In the genomic region with DNA sequence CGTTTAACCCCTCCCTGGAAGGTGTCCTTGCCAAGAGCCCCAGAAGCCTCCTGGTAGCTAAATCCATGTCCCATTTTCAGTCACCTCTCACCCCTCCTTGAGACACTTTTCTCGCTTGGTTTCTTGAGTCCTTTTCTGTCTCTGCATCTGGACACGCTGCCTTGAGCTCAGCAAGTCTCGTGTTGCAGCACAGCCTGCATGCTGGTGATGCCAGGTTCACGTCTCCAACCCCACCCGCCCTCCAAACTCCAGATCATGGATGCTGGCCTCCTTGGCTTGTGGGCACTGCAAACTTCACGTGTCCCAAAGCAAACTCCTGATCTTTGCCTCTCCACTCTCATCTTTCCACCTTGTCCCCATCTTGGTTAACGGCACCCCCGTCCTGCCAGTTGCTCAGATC, we compare ENCODE assay signal across 19 cellular contexts. TPM values are rescaled to one million over a fixed set of nuclear protein-coding genes. Genes with fewer than 3 reads are reported as not detected.
DNase-seq lines count a peak whose midpoint lies in the region; ATAC-seq, FAIRE-seq and TF ChIP-seq lines count a peak whose summit lies in the region.
"Had no signal": no experiment of that assay in that cellular context is flagged by ENCODE, and none has a peak within 500 bp of the region (broad histone marks: within the 10 kb centered on the region; RNA-seq: fewer than 3 reads in every experiment).

No MANE protein-coding gene starts in this region.

- H3K4me3 ChIP-seq in kidney (ENCODE audit: low read length in 2 of 2) (no peak overlapping the region), spleen (no peak overlapping the region), brain microvascular endothelial cell (ENCODE audit: low read depth, low read length) (no peak overlapping the region), SJCRH30 (no peak overlapping the region)
- H3K4me3 ChIP-seq: A549 had no signal

- H3K27me3 ChIP-seq in spleen (replicated peaks in 1 of 7): no peaks in the 10 kb centered on the region
- no peaks in the 10 kb centered on the region for H3K27me3 ChIP-seq in brain microvascular endothelial cell (replicated peaks)
- no peaks in the 10 kb centered on the region for H3K27me3 ChIP-seq in SJCRH30

- peak overlapping the region; percentile 11 for H3K27ac Mint-ChIP-seq in activated naive CD4-positive, alpha-beta T cell treated with anti-CD3 and anti-CD28 coated beads, Interleukin-2, amount 10 ng/mL, durations not matched to agents 7 days and 5 days
- H3K27ac Mint-ChIP-seq in activated naive CD8-positive, alpha-beta T cell treated with anti-CD3 and anti-CD28 coated beads, Interleukin-2, amount 50 U/mL, for 24 hours: peak overlapping the region; percentile 48
- H3K27ac Mint-ChIP-seq: activated CD4-positive, alpha-beta memory T cell treated with anti-CD3 and anti-CD28 coated beads for 36 hours; activated T-cell treated with anti-CD3 and anti-CD28 coated beads, Interleukin-2, amount 50 U/mL, for 24 hours; T-cell had no signal

- no peak for TF ChIP-seq POLR2A in spleen (IDR thresholded peaks at IDR 0.05)

- intact Hi-C loops in kidney (cut with DNase I) (no loop called here), spleen (cut with DNase I; ENCODE audit: low total_unique reads) (no loop called here)

- no peak overlapping the region for H3K9ac ChIP-seq in kidney (ENCODE audit: low read length in 2 of 2)

- DNase-seq in activated naive CD4-positive, alpha-beta T cell treated with anti-CD3 and anti-CD28 coated beads, Interleukin-2, amount 10 ng/mL, durations not matched to agents 7 days and 5 days: no peak
- no peak for DNase-seq in activated naive CD4-positive, alpha-beta T cell treated with Interleukin-2 at 50 U/mL for 16 hours
- no peak for DNase-seq in activated naive CD8-positive, alpha-beta T cell treated with anti-CD3 and anti-CD28 coated beads, Interleukin-2, amount 50 U/mL, for 24 hours
- DNase-seq in kidney (peak; percentile 51), spleen (peak; percentile 47), foreskin melanocyte (no peak), brain microvascular endothelial cell (no peak), SJCRH30 (no peak)
- DNase-seq: activated CD4-positive, alpha-beta memory T cell treated with anti-CD3 and anti-CD28 coated beads for 36 hours; Calu3; central memory CD4-positive, alpha-beta T cell; effector memory CD8-positive, alpha-beta T cell; Karpas-422; Right ventricle myocardium superior; stimulated activated CD8-positive, alpha-beta memory T cell treated with anti-CD3 and anti-CD28 coated beads, Interleukin-4, amount 100 ng/mL, for 48 hours; T-cell had no signal

- CTCF ChIA-PET in activated naive CD4-positive, alpha-beta T cell treated with anti-CD3 and anti-CD28 coated beads, Interleukin-2, amount 10 ng/mL, durations not matched to agents 7 days and 5 days (lab: Charles Lee): interaction anchor here (1.2 to 2.2 kb wide), 3 partner anchors 9 to 422 kb away, joined by 3 to 8 read pairs (median 3); no protein-coding TSS in a partner anchor

- TF ChIP-seq CTCF in kidney (IDR thresholded peaks at IDR 0.05; ENCODE audit: borderline replicate concordance, extremely low read depth, insufficient read depth) (no peak), spleen (IDR thresholded peaks at IDR 0.05 in 8 of 11, conservative IDR thresholded peaks at IDR 0.05 in 3 of 11) (no peak), brain microvascular endothelial cell (IDR thresholded peaks at IDR 0.05; ENCODE audit: low read depth, low read length, missing control alignments) (no peak)

- H3K36me3 ChIP-seq in kidney (ENCODE audit: control insufficient read depth in 1 of 2, insufficient read depth in 2 of 2, low read length in 2 of 2) (no peaks in the 10 kb centered on the region), spleen (peaks cover 0 to 71% (median 20%) of the 10 kb centered on the region in 6 donors), brain microvascular endothelial cell (replicated peaks) (no peaks in the 10 kb centered on the region), SJCRH30 (peaks cover 44% of the 10 kb centered on the region)

- WGBS in spleen, 5 donors: 75 to 91% (median 84%) methylated on average over 9 of the region's 9 CpGs

- no peak for FAIRE-seq in kidney (lab: Jason Lieb, UNC)
- FAIRE-seq: A549 had no signal

- H3K27ac ChIP-seq in kidney (ENCODE audit: low read depth in 2 of 2, low read length in 2 of 2): no peak overlapping the region
- H3K27ac ChIP-seq in spleen: no peak overlapping the region
- no peak overlapping the region for H3K27ac ChIP-seq in brain microvascular endothelial cell
- H3K27ac ChIP-seq in SJCRH30: no peak overlapping the region
- H3K27ac ChIP-seq: A549, VCaP had no signal

- H3K4me3 Mint-ChIP-seq in activated naive CD4-positive, alpha-beta T cell treated with anti-CD3 and anti-CD28 coated beads, Interleukin-2, amount 10 ng/mL, durations not matched to agents 7 days and 5 days: no peak overlapping the region
- H3K4me3 Mint-ChIP-seq in activated naive CD8-positive, alpha-beta T cell treated with anti-CD3 and anti-CD28 coated beads, Interleukin-2, amount 50 U/mL, for 24 hours: no peak overlapping the region
- H3K4me3 Mint-ChIP-seq: activated CD4-positive, alpha-beta memory T cell treated with anti-CD3 and anti-CD28 coated beads for 36 hours; activated T-cell treated with anti-CD3 and anti-CD28 coated beads, Interleukin-2, amount 50 U/mL, for 24 hours; effector memory CD8-positive, alpha-beta T cell; T-cell had no signal

- H3K36me3 Mint-ChIP-seq in activated naive CD4-positive, alpha-beta T cell treated with anti-CD3 and anti-CD28 coated beads, Interleukin-2, amount 10 ng/mL, durations not matched to agents 7 days and 5 days: peaks cover 16% of the 10 kb centered on the region
- peaks cover 27% of the 10 kb centered on the region for H3K36me3 Mint-ChIP-seq in activated naive CD8-positive, alpha-beta T cell treated with anti-CD3 and anti-CD28 coated beads, Interleukin-2, amount 50 U/mL, for 24 hours (ENCODE audit: low read depth)

- in situ Hi-C loops in brain microvascular endothelial cell (cut with HindIII; ENCODE audit: low pct_ligation_motif_present, low sequenced_read_pairs): no loop called here

- H3K9me3 Mint-ChIP-seq in activated naive CD4-positive, alpha-beta T cell treated with anti-CD3 and anti-CD28 coated beads, Interleukin-2, amount 10 ng/mL, durations not matched to agents 7 days and 5 days: no peaks in the 10 kb centered on the region
- no peaks in the 10 kb centered on the region for H3K9me3 Mint-ChIP-seq in activated naive CD8-positive, alpha-beta T cell treated with anti-CD3 and anti-CD28 coated beads, Interleukin-2, amount 50 U/mL, for 24 hours
- H3K9me3 Mint-ChIP-seq: activated CD4-positive, alpha-beta memory T cell treated with anti-CD3 and anti-CD28 coated beads for 36 hours; activated T-cell treated with anti-CD3 and anti-CD28 coated beads, Interleukin-2, amount 50 U/mL, for 24 hours; effector memory CD8-positive, alpha-beta T cell; T-cell had no signal

- H3K4me1 Mint-ChIP-seq in activated naive CD4-positive, alpha-beta T cell treated with anti-CD3 and anti-CD28 coated beads, Interleukin-2, amount 10 ng/mL, durations not matched to agents 7 days and 5 days: peaks cover under 1% of the 10 kb centered on the region
- no peaks in the 10 kb centered on the region for H3K4me1 Mint-ChIP-seq in activated naive CD8-positive, alpha-beta T cell treated with anti-CD3 and anti-CD28 coated beads, Interleukin-2, amount 50 U/mL, for 24 hours

- H3K4me1 ChIP-seq in kidney (ENCODE audit: control insufficient read depth in 1 of 2, insufficient read depth in 1 of 2, low read depth in 1 of 2, low read length in 2 of 2): peaks cover 3% of the 10 kb centered on the region in 2 donors
- H3K4me1 ChIP-seq in spleen: peaks cover 0 to 6% (median under 1%) of the 10 kb centered on the region in 6 donors
- peaks cover 6% of the 10 kb centered on the region; the same call in 1 of the 2 replicates for H3K4me1 ChIP-seq in SJCRH30
- H3K4me1 ChIP-seq: A549 had no signal

- H3K9me3 ChIP-seq in kidney (ENCODE audit: control insufficient read depth in 1 of 2, low read length in 2 of 2): no peaks in the 10 kb centered on the region
- H3K9me3 ChIP-seq in spleen: no peaks in the 10 kb centered on the region
- no peaks in the 10 kb centered on the region for H3K9me3 ChIP-seq in SJCRH30 (replicated peaks)
- H3K9me3 ChIP-seq: A549 had no signal

- no peaks in the 10 kb centered on the region for H3K27me3 Mint-ChIP-seq in activated naive CD4-positive, alpha-beta T cell treated with anti-CD3 and anti-CD28 coated beads, Interleukin-2, amount 10 ng/mL, durations not matched to agents 7 days and 5 days
- H3K27me3 Mint-ChIP-seq in activated naive CD8-positive, alpha-beta T cell treated with anti-CD3 and anti-CD28 coated beads, Interleukin-2, amount 50 U/mL, for 24 hours: no peaks in the 10 kb centered on the region
- H3K27me3 Mint-ChIP-seq: activated CD4-positive, alpha-beta memory T cell treated with anti-CD3 and anti-CD28 coated beads for 36 hours; activated T-cell treated with anti-CD3 and anti-CD28 coated beads, Interleukin-2, amount 50 U/mL, for 24 hours; effector memory CD8-positive, alpha-beta T cell; T-cell had no signal

- ATAC-seq in activated naive CD8-positive, alpha-beta T cell treated with anti-CD3 and anti-CD28 coated beads, Interleukin-2, amount 50 U/mL, for 24 hours: no peak
- ATAC-seq: effector memory CD8-positive, alpha-beta T cell; T-cell had no signal

RNA-seq across cellular contexts. Expression of a gene that starts 39.3 kb away (rescaled TPM):
- 5.7 TPM for total RNA-seq in kidney
- polyA plus RNA-seq in kidney (ENCODE audit: insufficient read depth, low read depth, low replicate concordance): 1.5 TPM
- total RNA-seq in spleen: 10 to 100 TPM in 1 of 7 donors, 1 to 10 TPM in 6; 6.8 to 10.4 (median 8.7) TPM
- 1 to 10 TPM; 1.7 to 3.4 (median 2.6) TPM for polyA plus RNA-seq in spleen
- 105 and 129 TPM in 2 replicates for total RNA-seq in SJCRH30 (2014; rRNA removed; shearing (Covaris generic))

RNA-seq across cellular contexts. Expression of a gene that starts 39.3 kb away (rescaled TPM):
- total RNA-seq in kidney: 21.7 TPM
- polyA plus RNA-seq in kidney (ENCODE audit: insufficient read depth, low read depth, low replicate concordance): 56.4 TPM
- total RNA-seq in spleen: 10 to 100 TPM; 11.0 to 26.9 (median 20.5) TPM
- polyA plus RNA-seq in spleen: 10 to 100 TPM; 36.4 to 42.0 (median 36.5) TPM
- 56.3 and 56.9 TPM in 2 replicates for total RNA-seq in SJCRH30 (2014; rRNA removed; shearing (Covaris generic))

Comparison
In these comparisons a context has a peak if more than half of its experiments do, and no peak if none do; other contexts are left out.
1. DNase-seq: peak in kidney (single experiment) and spleen (single experiment); none in activated naive CD4-positive, alpha-beta T cell treated with anti-CD3 and anti-CD28 coated beads, Interleukin-2, amount 10 ng/mL, durations not matched to agents 7 days and 5 days (single experiment), activated naive CD4-positive, alpha-beta T cell treated with Interleukin-2 at 50 U/mL for 16 hours (single experiment), activated naive CD8-positive, alpha-beta T cell treated with anti-CD3 and anti-CD28 coated beads, Interleukin-2, amount 50 U/mL, for 24 hours (single experiment), foreskin melanocyte (single experiment), brain microvascular endothelial cell (single experiment) and SJCRH30 (0 of 2).